In the genomic region with DNA sequence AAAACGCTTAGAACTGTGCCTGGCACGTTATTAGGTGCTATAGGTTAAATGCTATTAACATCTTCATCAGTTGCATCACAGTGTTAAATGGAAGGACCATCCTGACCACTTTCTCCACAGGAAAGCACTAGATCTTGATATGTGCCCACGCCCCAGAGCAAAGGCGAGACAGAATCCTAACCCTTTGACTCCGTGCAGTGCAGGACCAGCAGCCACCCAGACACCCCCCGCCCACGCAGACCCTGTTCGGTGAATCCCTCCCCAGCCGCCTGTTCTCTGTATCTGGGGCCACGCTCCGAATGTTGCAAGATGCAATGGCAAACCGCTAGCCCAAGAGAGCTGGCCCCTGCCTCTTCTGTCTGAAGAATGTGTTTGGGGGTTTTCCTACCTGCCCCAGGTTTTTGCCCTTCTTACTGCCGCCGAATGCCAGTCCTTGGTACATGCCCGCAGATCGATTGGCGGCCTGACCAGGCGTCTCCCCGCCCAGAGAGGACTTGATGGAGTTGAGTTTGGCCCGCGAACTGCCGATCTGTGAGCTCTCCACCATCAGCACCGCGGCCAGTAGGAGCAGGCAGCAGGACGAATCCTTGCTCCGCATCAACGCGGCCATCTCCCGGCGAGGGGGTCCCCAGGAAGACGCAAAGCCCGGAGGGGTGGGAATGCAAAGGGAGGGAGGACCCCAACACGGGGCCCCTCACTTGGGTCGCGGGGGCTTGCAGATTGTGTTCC, we compare ENCODE assay signal across 8 cellular contexts. TPM values are rescaled to one million over a fixed set of nuclear protein-coding genes. Genes with fewer than 3 reads are reported as not detected.
DNase-seq lines count a peak whose midpoint lies in the region; ATAC-seq, FAIRE-seq and TF ChIP-seq lines count a peak whose summit lies in the region.

No MANE protein-coding gene starts in this region.

- H3K27me3 ChIP-seq in BE2C (peaks cover 67% of the 10 kb centered on the region), MM.1S (replicated peaks; ENCODE audit: insufficient read depth, low read length) (no peaks in the 10 kb centered on the region), endothelial cell of umbilical vein (ENCODE audit: control insufficient read depth in 2 of 2, insufficient read depth in 2 of 2, low read length in 2 of 2) (peaks cover 17 to 19% of the 10 kb centered on the region in 2 experiments)

- peak; percentile 21 for DNase-seq in BE2C
- DNase-seq in MM.1S = no peak
- peak; percentile 28 for DNase-seq in endothelial cell of umbilical vein (ENCODE audit: low read depth, low spot score)
- no peak for DNase-seq in COLO668 (lab: John Stamatoyannopoulos, UW; ENCODE audit: unreplicated experiment)
- DNase-seq in NCI-H510A treated with DMSO at 0.1 percent for 48 hours (lab: John Stamatoyannopoulos, UW) = no peak
- no peak for DNase-seq in NCI-H2107 treated with DMSO at 0.1 percent for 48 hours (lab: John Stamatoyannopoulos, UW; ENCODE audit: unreplicated experiment)

- no peak overlapping the region for H3K27ac ChIP-seq in MM.1S (ENCODE audit: low read length)
- no peak overlapping the region for H3K27ac ChIP-seq in endothelial cell of umbilical vein (ENCODE audit: insufficient read depth, low read depth, low read length)

- BruUV-seq in endothelial cell of umbilical vein (replicated peaks; lab: Mats Ljungman, UMichigan) = no TSS peak

- no peaks in the 10 kb centered on the region for H3F3A ChIP-seq in MM.1S (ENCODE audit: insufficient read depth, low read length)

- H3K4me2 ChIP-seq in MM.1S (ENCODE audit: low read depth, low read length) = peak overlapping the region; percentile 78
- H3K4me2 ChIP-seq in endothelial cell of umbilical vein (ENCODE audit: insufficient read depth, low read length) = peak overlapping the region; percentile 100

- no peaks in the 10 kb centered on the region for H3K9me1 ChIP-seq in endothelial cell of umbilical vein (replicated peaks; ENCODE audit: control insufficient read depth, extremely low read depth, insufficient read depth, low read length)

- H3K27me3 Mint-ChIP-seq in nephron (ENCODE audit: low read depth) = peaks cover 83% of the 10 kb centered on the region

- H3K4me3 ChIP-seq in BE2C (ENCODE audit: low read depth, low read length) (peak overlapping the region; percentile 59), MM.1S (ENCODE audit: low read length) (0 out of 2 replicates have a peak overlapping the region, but pooled peaks have one; percentile 44), endothelial cell of umbilical vein (replicated peaks in 1 of 3; ENCODE audit: insufficient read depth in 1 of 3, low read depth in 1 of 3, low read length in 3 of 3) (peak overlapping the region; percentile 29 to 84 (median 62))

- H2AFZ ChIP-seq in MM.1S (ENCODE audit: low read length) (no peak overlapping the region), endothelial cell of umbilical vein (ENCODE audit: low read depth, low read length) (peak overlapping the region; percentile 85)

- no peaks in the 10 kb centered on the region for H3K9me2 ChIP-seq in MM.1S (replicated peaks; ENCODE audit: insufficient read depth, low read length)

- dilution Hi-C loops in endothelial cell of umbilical vein (cut with MboI; ENCODE audit: extremely low pct_ligation_motif_present, low sequenced_read_pairs) = no loop called here

- H3K9me3 ChIP-seq in BE2C (no peaks in the 10 kb centered on the region), MM.1S (replicated peaks; ENCODE audit: insufficient read depth, low read length) (no peaks in the 10 kb centered on the region), endothelial cell of umbilical vein (replicated peaks; ENCODE audit: control insufficient read depth, insufficient read depth, low read length) (no peaks in the 10 kb centered on the region)

- no peak overlapping the region for H3K27ac Mint-ChIP-seq in nephron

- peaks cover 38% of the 10 kb centered on the region for H3K4me1 Mint-ChIP-seq in nephron

- no peaks in the 10 kb centered on the region for H3K36me3 Mint-ChIP-seq in nephron (ENCODE audit: low read depth)

- H3K4me3 Mint-ChIP-seq in nephron = peak overlapping the region; percentile 80 to 86 (median 85)

- H3K9ac ChIP-seq in MM.1S (ENCODE audit: low read length) = no peak overlapping the region
- no peak overlapping the region for H3K9ac ChIP-seq in endothelial cell of umbilical vein (replicated peaks; ENCODE audit: extremely low read depth, insufficient read depth, low read length)

- H3K4me1 ChIP-seq in BE2C = no peaks in the 10 kb centered on the region
- H3K4me1 ChIP-seq in MM.1S (ENCODE audit: low read length) = no peaks in the 10 kb centered on the region
- H3K4me1 ChIP-seq in endothelial cell of umbilical vein (ENCODE audit: control insufficient read depth, extremely low read depth, insufficient read depth, low read length) = peaks cover 34% of the 10 kb centered on the region

- H4K20me1 ChIP-seq in MM.1S (ENCODE audit: insufficient read depth, low read length) (no peaks in the 10 kb centered on the region), endothelial cell of umbilical vein (replicated peaks; ENCODE audit: control insufficient read depth, extremely low read depth, insufficient read depth, low read length) (no peaks in the 10 kb centered on the region)

- POLR2A ChIA-PET in endothelial cell of umbilical vein (lab: Charles Lee) = no interaction called here

- CTCF ChIA-PET in endothelial cell of umbilical vein (lab: Charles Lee) = interaction anchor here (1.2 to 15.3 kb wide), 8 partner anchors 8 to 769 kb away, joined by 3 to 202 read pairs (median 8); no protein-coding TSS in a partner anchor

- no peaks in the 10 kb centered on the region for H3K36me3 ChIP-seq in BE2C
- no peaks in the 10 kb centered on the region for H3K36me3 ChIP-seq in MM.1S (replicated peaks; ENCODE audit: insufficient read depth, low read length)
- H3K36me3 ChIP-seq in endothelial cell of umbilical vein (ENCODE audit: control insufficient read depth in 2 of 2, extremely low read depth in 1 of 2, insufficient read depth in 2 of 2, low read length in 2 of 2) = no peaks in the 10 kb centered on the region

- H3K79me2 ChIP-seq in MM.1S (ENCODE audit: low read length) (no peaks in the 10 kb centered on the region), endothelial cell of umbilical vein (ENCODE audit: control insufficient read depth, insufficient read depth, low read length) (no peaks in the 10 kb centered on the region)

- TF ChIP-seq POLR2A in endothelial cell of umbilical vein (IDR thresholded peaks at IDR 0.05; ENCODE audit: low read depth, low read length) = no peak

- intact Hi-C loops in endothelial cell of umbilical vein (cut with micrococcal nuclease) = loop anchor here (1.0 to 10.0 kb wide), 6 partner anchors 148 to 770 kb away; no protein-coding TSS in a partner anchor

- no peaks in the 10 kb centered on the region for H3K9me3 Mint-ChIP-seq in nephron

- TF ChIP-seq CTCF in BE2C (IDR thresholded peaks at IDR 0.05; ENCODE audit: low read depth, low read length) = no peak
- no peak for TF ChIP-seq CTCF in MM.1S (IDR thresholded peaks at IDR 0.05; ENCODE audit: low read length)
- no peak for TF ChIP-seq CTCF in endothelial cell of umbilical vein (IDR thresholded peaks at IDR 0.05; ENCODE audit: extremely low read depth in 1 of 2, insufficient read depth in 1 of 2, low read depth in 1 of 2, low read length in 2 of 2)
- TF ChIP-seq CTCF in nephron (IDR thresholded peaks at IDR 0.05; ENCODE audit: unreplicated experiment in 3 of 3) = no peak

- ATAC-seq in HG02938 (IDR thresholded peaks at IDR 0.05; ENCODE audit: unreplicated experiment) = no peak

- FAIRE-seq in endothelial cell of umbilical vein (lab: Jason Lieb, UNC) = peak; percentile 37

TF ChIP-seq in endothelial cell of umbilical vein, 7 proteins besides CTCF, POLR2A, EP300 and RAD21:
- TF ChIP-seq JUN (IDR thresholded peaks at IDR 0.05; ENCODE audit: borderline replicate concordance, insufficient read depth, insufficient read length, low read depth) = no peak
- TF ChIP-seq EZH2 (IDR thresholded peaks at IDR 0.05; ENCODE audit: borderline replicate concordance, low read depth, low read length, severe bottlenecking) = no peak
- TF ChIP-seq FOS (IDR thresholded peaks at IDR 0.05; ENCODE audit: borderline replicate concordance, insufficient read depth, low read length) = no peak
- TF ChIP-seq, protein P1, sequence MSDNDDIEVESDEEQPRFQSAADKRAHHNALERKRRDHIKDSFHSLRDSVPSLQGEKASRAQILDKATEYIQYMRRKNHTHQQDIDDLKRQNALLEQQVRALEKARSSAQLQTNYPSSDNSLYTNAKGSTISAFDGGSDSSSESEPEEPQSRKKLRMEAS (IDR thresholded peaks at IDR 0.05; ENCODE audit: insufficient read depth, insufficient read length) = no peak
- TF ChIP-seq MYC (IDR thresholded peaks at IDR 0.05; ENCODE audit: low read depth, low read length) = no peak
- no peak for TF ChIP-seq POLR2AphosphoS5 (IDR thresholded peaks at IDR 0.05; ENCODE audit: insufficient read depth, low read depth, low read length)
- no peak for TF ChIP-seq GATA2 (IDR thresholded peaks at IDR 0.05; ENCODE audit: insufficient read depth, insufficient read length, low read depth, low read length)

RNA-seq across cellular contexts. Expression of gene DKK2, which starts 1.0 kb away (rescaled TPM):
- polyA plus RNA-seq in BE2C (2012; ENCODE audit: insufficient read depth, insufficient read length, low read depth) = not detected
- 0.09 and 0.24 TPM in 2 replicates for total RNA-seq in endothelial cell of umbilical vein
- 0.14 and 0.19 TPM in 2 replicates for polyA plus RNA-seq in endothelial cell of umbilical vein
- polyA plus RNA-seq in endothelial cell of umbilical vein (2011; cell fraction: cytosol; rRNA removed) = 0.10 TPM in 2 replicates
- 0.09 and 0.53 TPM in 2 replicates for polyA plus RNA-seq in endothelial cell of umbilical vein (2011; cell fraction: nucleus; rRNA removed)
- polyA plus RNA-seq in endothelial cell of umbilical vein (2012) = not detected in 2 replicates
- 0.32 TPM in 1 of 2 replicates, not detected in the other for polyA minus RNA-seq in endothelial cell of umbilical vein
- polyA minus RNA-seq in endothelial cell of umbilical vein (2011; cell fraction: cytosol; rRNA and poly(A)+ RNA removed) = not detected
- polyA minus RNA-seq in endothelial cell of umbilical vein (2011; cell fraction: nucleus; rRNA and poly(A)+ RNA removed) = 0.43 TPM in 1 of 2 replicates, not detected in the other

Comparison
In these comparisons a context has a peak if more than half of its experiments do, and no peak if none do; other contexts are left out.
1. DNase-seq: peak in BE2C (single experiment) and endothelial cell of umbilical vein (single experiment); none in MM.1S (single experiment), COLO668 (single experiment), NCI-H510A treated with DMSO at 0.1 percent for 48 hours (single experiment) and NCI-H2107 treated with DMSO at 0.1 percent for 48 hours (single experiment).
2. Peak in every context shown above with its lines, with median percentiles within 50 percentile points of each other: H3K4me3 ChIP-seq.